In genomic region chr19:10720607-10721125, GRCh38 we compare ENCODE assay signal across 18 cellular contexts. TPM values are rescaled to one million over a fixed set of nuclear protein-coding genes. Genes with fewer than 3 reads are reported as not detected.
DNase-seq lines count a peak whose midpoint lies in the region; ATAC-seq and TF ChIP-seq lines count a peak whose summit lies in the region.
"Had no signal": no experiment of that assay in that cellular context is flagged by ENCODE, and none has a peak within 500 bp of the region (broad histone marks: within the 10 kb centered on the region; RNA-seq: fewer than 3 reads in every experiment).

No MANE protein-coding gene starts in this region.

- peaks cover 27% of the 10 kb centered on the region for H3K36me3 ChIP-seq in BLaER1
- H3K36me3 ChIP-seq in adrenal gland (replicated peaks in 1 of 2), result no peaks in the 10 kb centered on the region
- H3K36me3 ChIP-seq in sigmoid colon, result peaks cover 0 to 4% (median 0%) of the 10 kb centered on the region in 4 donors
- H3K36me3 ChIP-seq: thyroid gland had no signal

- DNase-seq in T-helper 2 cell treated with Interferon-gamma antibody and Interleukin-4, amounts not matched to agents 5 μg/mL and 100 μg/mL, for 36 hours (ENCODE audit: low spot score), result no peak
- DNase-seq in T-helper 2 cell, result no peak
- no peak for DNase-seq in adrenal gland
- DNase-seq in naive thymus-derived CD8-positive, alpha-beta T cell, result no peak
- DNase-seq in H4 (ENCODE audit: low spot score), result no peak
- DNase-seq in sigmoid colon, result no peak
- DNase-seq: anterior cingulate cortex, endodermal cell, H7, hypothalamus, mucosa of descending colon, NCI-H1436 treated with DMSO at 0.1 percent for 48 hours, small intestine, thyroid gland had no signal

- H3K4me1 Mint-ChIP-seq in T-helper 2 cell treated with Interferon-gamma antibody and Interleukin-4, amounts not matched to agents 5 μg/mL and 100 μg/mL, for 36 hours (ENCODE audit: low read depth), result peaks cover 15% of the 10 kb centered on the region
- H3K4me1 Mint-ChIP-seq in naive thymus-derived CD8-positive, alpha-beta T cell, result peaks cover 21 to 69% (median 65%) of the 10 kb centered on the region in 4 donors

- H3K4me2 ChIP-seq in BLaER1, result peak overlapping the region; percentile 95

- intact Hi-C loops in adrenal gland (cut with DNase I) (no loop called here), sigmoid colon (cut with DNase I) (no loop called here)

- H3K9ac ChIP-seq in BLaER1, result no peak overlapping the region

- TF ChIP-seq EP300 in sigmoid colon (IDR thresholded peaks at IDR 0.05), result no peak

- TF ChIP-seq POLR2A in adrenal gland (IDR thresholded peaks at IDR 0.05) (no peak), sigmoid colon (IDR thresholded peaks at IDR 0.05) (no peak)

- H3K4me1 ChIP-seq in BLaER1 (peaks cover 73% of the 10 kb centered on the region), adrenal gland (replicated peaks in 1 of 2) (peaks cover 18 to 50% of the 10 kb centered on the region in 2 donors), sigmoid colon (peaks cover 0 to 53% (median 41%) of the 10 kb centered on the region in 4 donors)

- no peaks in the 10 kb centered on the region for H3K27me3 Mint-ChIP-seq in T-helper 2 cell treated with Interferon-gamma antibody and Interleukin-4, amounts not matched to agents 5 μg/mL and 100 μg/mL, for 36 hours (ENCODE audit: low read depth)
- H3K27me3 Mint-ChIP-seq in naive thymus-derived CD8-positive, alpha-beta T cell, result no peaks in the 10 kb centered on the region

- H3K27ac ChIP-seq in BLaER1 (peak overlapping the region; percentile 93), adrenal gland (peak overlapping the region in 3 of 5 donors; percentile 66 to 94 (median 93)), sigmoid colon (no peak overlapping the region)
- H3K27ac ChIP-seq: 22Rv1, thyroid gland had no signal

- no peak for ATAC-seq in naive thymus-derived CD8-positive, alpha-beta T cell
- no peak for ATAC-seq in HG02610 (IDR thresholded peaks at IDR 0.05; ENCODE audit: unreplicated experiment)
- ATAC-seq: mucosa of descending colon had no signal

- H3K4me3 ChIP-seq in BLaER1, result peak overlapping the region; percentile 99; the same call in 1 of the 2 replicates
- no peak overlapping the region for H3K4me3 ChIP-seq in adrenal gland
- no peak overlapping the region for H3K4me3 ChIP-seq in sigmoid colon
- H3K4me3 ChIP-seq: mucosa of descending colon, thyroid gland had no signal

- H3K9me3 Mint-ChIP-seq in T-helper 2 cell treated with Interferon-gamma antibody and Interleukin-4, amounts not matched to agents 5 μg/mL and 100 μg/mL, for 36 hours, result no peaks in the 10 kb centered on the region
- no peaks in the 10 kb centered on the region for H3K9me3 Mint-ChIP-seq in naive thymus-derived CD8-positive, alpha-beta T cell
- H3K9me3 Mint-ChIP-seq: CD14-positive monocyte, endodermal cell had no signal

- H3K27me3 ChIP-seq in BLaER1 (no peaks in the 10 kb centered on the region), adrenal gland (no peaks in the 10 kb centered on the region), sigmoid colon (no peaks in the 10 kb centered on the region)
- H3K27me3 ChIP-seq: thyroid gland had no signal

- H3K27ac Mint-ChIP-seq in T-helper 2 cell treated with Interferon-gamma antibody and Interleukin-4, amounts not matched to agents 5 μg/mL and 100 μg/mL, for 36 hours, result no peak overlapping the region
- peak overlapping the region in 6 of 10 donors; percentile 9 to 67 (median 50) for H3K27ac Mint-ChIP-seq in naive thymus-derived CD8-positive, alpha-beta T cell

- TF ChIP-seq CTCF in adrenal gland (IDR thresholded peaks at IDR 0.05) (no peak), sigmoid colon (IDR thresholded peaks at IDR 0.05) (no peak)

- H3K9me3 ChIP-seq in BLaER1 (no peaks in the 10 kb centered on the region), adrenal gland (replicated peaks in 1 of 3) (no peaks in the 10 kb centered on the region), sigmoid colon (no peaks in the 10 kb centered on the region)
- H3K9me3 ChIP-seq: mucosa of descending colon, thyroid gland had no signal

- H3K36me3 Mint-ChIP-seq in T-helper 2 cell treated with Interferon-gamma antibody and Interleukin-4, amounts not matched to agents 5 μg/mL and 100 μg/mL, for 36 hours (ENCODE audit: low read depth), result peaks cover 17% of the 10 kb centered on the region
- peaks cover 0 to 22% (median 0%) of the 10 kb centered on the region in 3 donors for H3K36me3 Mint-ChIP-seq in naive thymus-derived CD8-positive, alpha-beta T cell

- POLR2A ChIA-PET in naive thymus-derived CD8-positive, alpha-beta T cell (lab: Charles Lee), result interaction anchor here (1.3 to 5.0 kb wide), 3 partner anchors 11 to 115 kb away, joined by 3 to 62 read pairs (median 58); partner anchors contain the start of gene TMED1

- H4K20me1 ChIP-seq in BLaER1, result peaks cover 46% of the 10 kb centered on the region

- 70 to 77% (median 72%) methylated on average over 6 of the region's 6 CpGs for WGBS in adrenal gland, 4 donors
- WGBS in sigmoid colon, 2 donors, result 87 to 91% methylated on average over 6 of the region's 6 CpGs

- H3K4me3 Mint-ChIP-seq in T-helper 2 cell treated with Interferon-gamma antibody and Interleukin-4, amounts not matched to agents 5 μg/mL and 100 μg/mL, for 36 hours, result peak overlapping the region; percentile 21
- H3K4me3 Mint-ChIP-seq in naive thymus-derived CD8-positive, alpha-beta T cell, result peak overlapping the region in 9 of 10 donors; percentile 24 to 96 (median 45)

RNA-seq across cellular contexts. Expression of gene DNM2, which starts 2.8 kb away (rescaled TPM):
- 100 to 1,000 TPM; 134 to 196 (median 170) TPM for total RNA-seq in adrenal gland
- polyA plus RNA-seq in adrenal gland, result 100 to 1,000 TPM; 103 to 157 (median 124) TPM
- 100 to 1,000 TPM; 267 to 270 TPM for total RNA-seq in naive thymus-derived CD8-positive, alpha-beta T cell
- 10 to 100 TPM; 45.0 to 91.4 (median 60.9) TPM for polyA plus RNA-seq in naive thymus-derived CD8-positive, alpha-beta T cell
- total RNA-seq in H4 (2014; rRNA removed; shearing (Covaris generic)), result 24.3 and 31.0 TPM in 2 replicates
- 10 to 100 TPM; 53.2 to 96.7 (median 64.1) TPM for total RNA-seq in sigmoid colon
- polyA plus RNA-seq in sigmoid colon, result 100 to 1,000 TPM; 152 to 326 (median 222) TPM

RNA-seq across cellular contexts. Expression of gene QTRT1, which starts 19.4 kb away (rescaled TPM):
- 10 to 100 TPM; 16.4 to 82.7 (median 44.5) TPM for total RNA-seq in adrenal gland
- 100 to 1,000 TPM in 2 of 3 donors, 1 to 10 TPM in 1; 8.1 to 466 (median 422) TPM for polyA plus RNA-seq in adrenal gland
- total RNA-seq in naive thymus-derived CD8-positive, alpha-beta T cell, result 10 to 100 TPM; 54.7 to 62.3 TPM
- 10 to 100 TPM; 33.5 to 41.0 (median 36.6) TPM for polyA plus RNA-seq in naive thymus-derived CD8-positive, alpha-beta T cell
- total RNA-seq in H4 (2014; rRNA removed; shearing (Covaris generic)), result 21.4 and 29.6 TPM in 2 replicates
- total RNA-seq in sigmoid colon, result 10 to 100 TPM; 21.7 to 34.2 (median 29.7) TPM
- polyA plus RNA-seq in sigmoid colon, result 10 to 100 TPM; 64.9 to 93.6 (median 69.8) TPM

Comparison
In these comparisons a context has a peak if more than half of its experiments do, and no peak if none do; other contexts are left out.
1. H3K27ac ChIP-seq: peak in BLaER1 (single experiment) and adrenal gland (3 of 5); none in sigmoid colon (0 of 4).